Comparison of ENCODE assay signal across 13 cellular contexts in genomic region chr18:9757851-9758587, GRCh38. TPM values are rescaled to one million over a fixed set of nuclear protein-coding genes. Genes with fewer than 3 reads are reported as not detected.
DNase-seq lines count a peak whose midpoint lies in the region; ATAC-seq and TF ChIP-seq lines count a peak whose summit lies in the region.
"Had no signal": no experiment of that assay in that cellular context is flagged by ENCODE, and none has a peak within 500 bp of the region (broad histone marks: within the 10 kb centered on the region; RNA-seq: fewer than 3 reads in every experiment).

No MANE protein-coding gene starts in this region.

- H3K36me3 Mint-ChIP-seq in CD4-positive, alpha-beta T cell (ENCODE audit: low read depth): no peaks in the 10 kb centered on the region

- no peak for ATAC-seq in CD4-positive, alpha-beta T cell (ENCODE audit: poor library complexity)
- ATAC-seq: activated T-cell treated with anti-CD3 and anti-CD28 coated beads, Interleukin-2, amount 50 U/mL, for 4 hours had no signal

- H3K27me3 ChIP-seq in CD4-positive, alpha-beta T cell (ENCODE audit: control insufficient read depth, insufficient read depth, low read length): no peaks in the 10 kb centered on the region
- H3K27me3 ChIP-seq: SJCRH30 had no signal

- H3K4me3 Mint-ChIP-seq in CD4-positive, alpha-beta T cell: no peak overlapping the region
- H3K4me3 Mint-ChIP-seq: activated T-cell treated with anti-CD3 and anti-CD28 coated beads, Interleukin-2, amount 50 U/mL, for 4 hours; brain had no signal

- no peaks in the 10 kb centered on the region for H3K9me3 ChIP-seq in CD4-positive, alpha-beta T cell (ENCODE audit: control insufficient read depth, low read length)
- H3K9me3 ChIP-seq: SJCRH30 had no signal

- intact Hi-C loops in CD4-positive, alpha-beta T cell (cut with DNase I, micrococcal nuclease): no loop called here

- no peak overlapping the region for H3K4me3 ChIP-seq in skeletal muscle cell (ENCODE audit: low read depth, low read length)
- H3K4me3 ChIP-seq: SJCRH30 had no signal

- CTCF ChIA-PET in CD4-positive, alpha-beta T cell (lab: Charles Lee): no interaction called here

- no peak for TF ChIP-seq CTCF in CD4-positive, alpha-beta T cell (IDR thresholded peaks at IDR 0.05)

- H3K27me3 Mint-ChIP-seq in CD4-positive, alpha-beta T cell: peaks cover 5% of the 10 kb centered on the region

- no peak overlapping the region for H3K27ac Mint-ChIP-seq in CD4-positive, alpha-beta T cell

- H3K4me1 Mint-ChIP-seq in CD4-positive, alpha-beta T cell (ENCODE audit: low read depth): no peaks in the 10 kb centered on the region

- DNase-seq in HCEC 1CT (peak; percentile 21), SK-N-DZ (ENCODE audit: low spot score) (peak; percentile 55), fibroblast of peridontal ligament (ENCODE audit: extremely low read depth) (peak; percentile 65), skeletal muscle cell (ENCODE audit: low read depth) (peak; percentile 47), RKO (ENCODE audit: low spot score) (no peak), COR-L47 (lab: John Stamatoyannopoulos, UW) (no peak), NCI-H526 treated with DMSO at 0.1 percent for 48 hours (lab: John Stamatoyannopoulos, UW) (no peak)
- DNase-seq in CD4-positive, alpha-beta T cell: no peak
- DNase-seq: activated T-cell treated with anti-CD3 and anti-CD28 coated beads, Interleukin-2, amount 50 U/mL, for 4 hours; NCI-H1417; NCI-H82; SJCRH30 had no signal

- no peaks in the 10 kb centered on the region for H3K9me3 Mint-ChIP-seq in CD4-positive, alpha-beta T cell
- H3K9me3 Mint-ChIP-seq: activated T-cell treated with anti-CD3 and anti-CD28 coated beads, Interleukin-2, amount 50 U/mL, for 4 hours had no signal

- POLR2A ChIA-PET in CD4-positive, alpha-beta T cell (lab: Charles Lee): no interaction called here

- no peak overlapping the region for H3K27ac ChIP-seq in CD4-positive, alpha-beta T cell (ENCODE audit: low read depth, low read length)
- H3K27ac ChIP-seq: SJCRH30 had no signal

RNA-seq across cellular contexts. Expression of gene RAB31, which starts 49.9 kb away (rescaled TPM):
- 0.22 and 0.51 TPM in 2 replicates for polyA plus RNA-seq in SK-N-DZ (2014; cell fraction: cytosol; rRNA removed)
- 2.2 TPM in 1 of 2 replicates, not detected in the other for polyA plus RNA-seq in SK-N-DZ (2014; cell fraction: nucleus; rRNA removed)
- total RNA-seq in CD4-positive, alpha-beta T cell: 1 to 10 TPM; 1.1 to 1.3 TPM

Comparison
In these comparisons a context has a peak if more than half of its experiments do, and no peak if none do; other contexts are left out.
1. DNase-seq: peak in HCEC 1CT (single experiment), SK-N-DZ (single experiment), fibroblast of peridontal ligament (single experiment) and skeletal muscle cell (single experiment); none in RKO (single experiment), COR-L47 (single experiment), NCI-H526 treated with DMSO at 0.1 percent for 48 hours (single experiment) and CD4-positive, alpha-beta T cell (0 of 10).